Comparison of ENCODE assay signal across 8 cellular contexts in genomic region chr17:42980766-42981397, GRCh38. TPM values are rescaled to one million over a fixed set of nuclear protein-coding genes. Genes with fewer than 3 reads are reported as not detected.
DNase-seq lines count a peak whose midpoint lies in the region; ATAC-seq lines count a peak whose summit lies in the region.

No MANE protein-coding gene starts in this region.

- intact Hi-C loops in left ventricle myocardium superior (cut with micrococcal nuclease): no loop called here

- DNase-seq in DMS153 treated with DMSO at 0.1 percent for 48 hours (lab: John Stamatoyannopoulos, UW; ENCODE audit: unreplicated experiment) (peak; percentile 50), LHCN-M2 (ENCODE audit: low read depth) (peak; percentile 40), SW 1271 (lab: John Stamatoyannopoulos, UW) (peak; percentile 25 to 41), left ventricle myocardium superior (peak; percentile 58), renal cortical epithelial cell (ENCODE audit: low read depth) (peak; percentile 36)
- DNase-seq in activated naive CD8-positive, alpha-beta T cell treated with anti-CD3 and anti-CD28 coated beads, Interleukin-2, amount 50 U/mL, for 16 hours (ENCODE audit: low read depth, low spot score): peak; percentile 25

- ATAC-seq in GM21619 (IDR thresholded peaks at IDR 0.05; ENCODE audit: unreplicated experiment) (peak; percentile 35), left ventricle myocardium superior (peak; percentile 65), HG03378 (IDR thresholded peaks at IDR 0.05; ENCODE audit: unreplicated experiment) (no peak)

RNA-seq across cellular contexts. Expression of gene RUNDC1, which starts 0.5 kb away (rescaled TPM):
- total RNA-seq in LHCN-M2 (2014; rRNA removed): 9.4 and 9.6 TPM in 2 replicates
- 9.1 TPM for polyA plus RNA-seq in LHCN-M2 (2012)
- 12.7 TPM for total RNA-seq in left ventricle myocardium superior
- total RNA-seq in renal cortical epithelial cell: 10.4 and 20.5 TPM in 2 replicates

RNA-seq across cellular contexts. Expression of gene PTGES3L, which starts 1.0 kb away (rescaled TPM):
- total RNA-seq in LHCN-M2 (2014; rRNA removed) (2.4 and 5.5 TPM in 2 replicates), left ventricle myocardium superior (50.7 TPM), renal cortical epithelial cell (0.20 and 2.4 TPM in 2 replicates)
- 4.7 TPM for polyA plus RNA-seq in LHCN-M2 (2012)

RNA-seq across cellular contexts. Expression of gene AARSD1, which starts 16.6 kb away (rescaled TPM):
- total RNA-seq in LHCN-M2 (2014; rRNA removed) (20.5 and 25.0 TPM in 2 replicates), left ventricle myocardium superior (31.5 TPM), renal cortical epithelial cell (18.4 and 19.4 TPM in 2 replicates)
- 52.2 TPM for polyA plus RNA-seq in LHCN-M2 (2012)

RNA-seq across cellular contexts. Expression of gene RPL27, which starts 17.3 kb away (rescaled TPM):
- 676 and 967 TPM in 2 replicates for total RNA-seq in LHCN-M2 (2014; rRNA removed)
- 4,333 TPM for polyA plus RNA-seq in LHCN-M2 (2012)
- 694 TPM for total RNA-seq in left ventricle myocardium superior
- total RNA-seq in renal cortical epithelial cell: 476 and 871 TPM in 2 replicates

RNA-seq across cellular contexts. Expression of gene IFI35, which starts 25.7 kb away (rescaled TPM):
- total RNA-seq in LHCN-M2 (2014; rRNA removed) (12.6 and 26.3 TPM in 2 replicates), left ventricle myocardium superior (13.2 TPM), renal cortical epithelial cell (14.9 and 42.4 TPM in 2 replicates)
- polyA plus RNA-seq in LHCN-M2 (2012): 20.3 TPM
